7 cellular contexts compared by ENCODE assay signal in genomic region chr5:32537437-32538029, GRCh38. TPM values are rescaled to one million over a fixed set of nuclear protein-coding genes. Genes with fewer than 3 reads are reported as not detected.
DNase-seq lines count a peak whose midpoint lies in the region; ATAC-seq and TF ChIP-seq lines count a peak whose summit lies in the region.
"Not testable (repeated sequence)": the region's sequence is repeated elsewhere in the genome, so short reads cannot be mapped to it uniquely, and the experiment has no call there.

No MANE protein-coding gene starts in this region.

- H3K9me2 ChIP-seq in SK-N-SH: not testable (repeated sequence)

- H3K36me3 Mint-ChIP-seq in activated naive CD8-positive, alpha-beta T cell treated with anti-CD3 and anti-CD28 coated beads, Interleukin-2, amount 50 U/mL, for 24 hours (ENCODE audit: low read depth): not testable (repeated sequence)

- not testable (repeated sequence) for H3K9me3 ChIP-seq in SK-N-SH

- CTCF ChIA-PET in SK-N-SH (lab: Yijun Ruan, JAX): interaction anchor here (1.3 kb wide), 1 partner anchor 39 kb away, joined by 3 read pairs; no protein-coding TSS in a partner anchor

- H3K4me1 ChIP-seq in SK-N-SH (ENCODE audit: control insufficient read depth in 1 of 2, insufficient read depth in 2 of 2, low read depth in 1 of 2, low read length in 1 of 2): peaks cover 5 to 15% of the 10 kb centered on the region in 2 experiments; a peak in 2 of 4 replicates

- H3K4me1 Mint-ChIP-seq in activated naive CD8-positive, alpha-beta T cell treated with anti-CD3 and anti-CD28 coated beads, Interleukin-2, amount 50 U/mL, for 24 hours: peaks cover 38% of the 10 kb centered on the region

- H3K36me3 ChIP-seq in SK-N-SH (replicated peaks in 1 of 2; ENCODE audit: control insufficient read depth in 1 of 2, insufficient read depth in 2 of 2, low read length in 1 of 2): not testable (repeated sequence)

- peak overlapping the region; percentile 38; the same call in 1 of the 2 replicates for H3K4me2 ChIP-seq in SK-N-SH

- H2AFZ ChIP-seq in SK-N-SH (ENCODE audit: low read depth): peak overlapping the region; percentile 81

- TF ChIP-seq RAD21 in SK-N-SH (IDR thresholded peaks at IDR 0.05; ENCODE audit: low read length): not testable (repeated sequence)

- peak; percentile 54 for DNase-seq in GM04503 (ENCODE audit: low read depth)
- peak; percentile 67 for DNase-seq in LHCN-M2 (ENCODE audit: low read depth)
- DNase-seq in SK-N-SH; activated naive CD8-positive, alpha-beta T cell treated with anti-CD3 and anti-CD28 coated beads, Interleukin-2, amount 50 U/mL, for 24 hours; left ventricle myocardium superior: not testable (repeated sequence)

- peak overlapping the region; percentile 49 for H3K27ac Mint-ChIP-seq in activated naive CD8-positive, alpha-beta T cell treated with anti-CD3 and anti-CD28 coated beads, Interleukin-2, amount 50 U/mL, for 24 hours

- WGBS in SK-N-SH (ENCODE audit: low lambda C conversion rate): 66% methylated on average over 7 of the region's 7 CpGs

- intact Hi-C loops in left ventricle myocardium superior (cut with micrococcal nuclease): not testable (repeated sequence)

- H3K9ac ChIP-seq in SK-N-SH: not testable (repeated sequence)

- peaks cover 25% of the 10 kb centered on the region for H3F3A ChIP-seq in SK-N-SH (replicated peaks; ENCODE audit: insufficient read depth)

- not testable (repeated sequence) for H3K9me3 Mint-ChIP-seq in activated naive CD8-positive, alpha-beta T cell treated with anti-CD3 and anti-CD28 coated beads, Interleukin-2, amount 50 U/mL, for 24 hours

- POLR2A ChIA-PET in SK-N-SH (lab: Yijun Ruan, JAX): not testable (repeated sequence)

- not testable (repeated sequence) for TF ChIP-seq CTCF in SK-N-SH (IDR thresholded peaks at IDR 0.05)

- peak; percentile 16 for ATAC-seq in GM21381 (IDR thresholded peaks at IDR 0.05; ENCODE audit: unreplicated experiment)
- peak; percentile 34 for ATAC-seq in HG02973 (IDR thresholded peaks at IDR 0.05; ENCODE audit: unreplicated experiment)
- ATAC-seq in activated naive CD8-positive, alpha-beta T cell treated with anti-CD3 and anti-CD28 coated beads, Interleukin-2, amount 50 U/mL, for 24 hours: peak; percentile 63
- ATAC-seq in left ventricle myocardium superior: peak; percentile 48

- H3K27me3 Mint-ChIP-seq in activated naive CD8-positive, alpha-beta T cell treated with anti-CD3 and anti-CD28 coated beads, Interleukin-2, amount 50 U/mL, for 24 hours: not testable (repeated sequence)

- H3K4me3 Mint-ChIP-seq in activated naive CD8-positive, alpha-beta T cell treated with anti-CD3 and anti-CD28 coated beads, Interleukin-2, amount 50 U/mL, for 24 hours: not testable (repeated sequence)

- H4K20me1 ChIP-seq in SK-N-SH (ENCODE audit: insufficient read depth): not testable (repeated sequence)

- H3K27ac ChIP-seq in SK-N-SH (ENCODE audit: low read depth in 2 of 2, low read length in 1 of 2): peak overlapping the region in 1 of 2 experiments; percentile 85; a peak in 2 of 4 replicates

- not testable (repeated sequence) for H3K79me2 ChIP-seq in SK-N-SH (ENCODE audit: insufficient read depth)

- TF ChIP-seq EP300 in SK-N-SH (IDR thresholded peaks at IDR 0.05; ENCODE audit: borderline replicate concordance in 1 of 2, low read depth in 1 of 2, low read length in 1 of 2): peak in 1 of 2 experiments; percentile 38; a peak in 1 of 4 replicates

- not testable (repeated sequence) for H3K27me3 ChIP-seq in SK-N-SH (ENCODE audit: insufficient read depth)

- H3K4me3 ChIP-seq in SK-N-SH (ENCODE audit: low read depth in 2 of 2, low read length in 1 of 2): not testable (repeated sequence)

TF ChIP-seq in SK-N-SH, 30 proteins besides CTCF, POLR2A, EP300 and RAD21:
- TF ChIP-seq FOSL2 (IDR thresholded peaks at IDR 0.05; ENCODE audit: borderline replicate concordance, low read depth) (peak; percentile 79), JUND (IDR thresholded peaks at IDR 0.05) (peak; percentile 82), ELF1 (IDR thresholded peaks at IDR 0.05) (peak; percentile 76), TCF12 (IDR thresholded peaks at IDR 0.05) (peak; percentile 62), NFIC (IDR thresholded peaks at IDR 0.05; ENCODE audit: borderline replicate concordance) (peak; percentile 36; the same call in 1 of the 2 replicates), GABPA (IDR thresholded peaks at IDR 0.05; ENCODE audit: low read depth) (0 out of 2 replicates have a peak, but pooled peaks have one; percentile 23)
- TF ChIP-seq, protein P1, sequence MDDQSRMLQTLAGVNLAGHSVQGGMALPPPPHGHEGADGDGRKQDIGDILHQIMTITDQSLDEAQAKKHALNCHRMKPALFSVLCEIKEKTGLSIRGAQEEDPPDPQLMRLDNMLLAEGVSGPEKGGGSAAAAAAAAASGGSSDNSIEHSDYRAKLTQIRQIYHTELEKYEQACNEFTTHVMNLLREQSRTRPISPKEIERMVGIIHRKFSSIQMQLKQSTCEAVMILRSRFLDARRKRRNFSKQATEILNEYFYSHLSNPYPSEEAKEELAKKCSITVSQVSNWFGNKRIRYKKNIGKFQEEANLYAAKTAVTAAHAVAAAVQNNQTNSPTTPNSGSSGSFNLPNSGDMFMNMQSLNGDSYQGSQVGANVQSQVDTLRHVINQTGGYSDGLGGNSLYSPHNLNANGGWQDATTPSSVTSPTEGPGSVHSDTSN (IDR thresholded peaks at IDR 0.05): peak; percentile 63
- TF ChIP-seq, protein P2, sequence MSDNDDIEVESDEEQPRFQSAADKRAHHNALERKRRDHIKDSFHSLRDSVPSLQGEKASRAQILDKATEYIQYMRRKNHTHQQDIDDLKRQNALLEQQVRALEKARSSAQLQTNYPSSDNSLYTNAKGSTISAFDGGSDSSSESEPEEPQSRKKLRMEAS (IDR thresholded peaks at IDR 0.05; ENCODE audit: low read depth): peak; percentile 65; the same call in 1 of the 2 replicates
TF ChIP-seq in SK-N-SH: peak in this region for 8; not testable (repeated sequence) for 22.

RNA-seq across cellular contexts. Expression of gene SUB1, which starts 47.8 kb away (rescaled TPM):
- total RNA-seq in LHCN-M2 (2014; rRNA removed) (153 and 288 TPM in 2 replicates), left ventricle myocardium superior (183 TPM)
- 156 TPM for polyA plus RNA-seq in LHCN-M2 (2012)
- polyA plus RNA-seq in SK-N-SH (2012; rRNA removed): 50.8 and 55.4 TPM in 2 replicates
- polyA plus RNA-seq in SK-N-SH (2012; cell fraction: cytosol; rRNA removed): 77.3 and 209 TPM in 2 replicates
- 17.9 and 39.8 TPM in 2 replicates for polyA plus RNA-seq in SK-N-SH (2012; cell fraction: nucleus; rRNA removed)
